ENCODE assay signal across 3 cellular contexts in genomic region chr2:111082659-111083058, GRCh38. TPM values are rescaled to one million over a fixed set of nuclear protein-coding genes. Genes with fewer than 3 reads are reported as not detected.
DNase-seq lines count a peak whose midpoint lies in the region; ATAC-seq, FAIRE-seq and TF ChIP-seq lines count a peak whose summit lies in the region.
"Not testable (repeated sequence)": the region's sequence is repeated elsewhere in the genome, so short reads cannot be mapped to it uniquely, and the experiment has no call there.

No MANE protein-coding gene starts in this region.

- H3K27me3 ChIP-seq in K562 (ENCODE audit: control insufficient read depth in 2 of 2, insufficient read depth in 2 of 2, low read length in 2 of 2): not testable (repeated sequence)

- 0% methylated on average over 1 of the region's 1 CpG for WGBS in K562 (ENCODE audit: insufficient coverage, low coverage, missing lambda C conversion rate)

- ATAC-seq in K562: not testable (repeated sequence)

- in situ Hi-C loops in K562 (cut with MboI): not testable (repeated sequence)

- not testable (repeated sequence) for H3K9me1 ChIP-seq in K562 (ENCODE audit: control insufficient read depth, insufficient read depth, low read length)

- not testable (repeated sequence) for H3K36me3 Mint-ChIP-seq in activated naive CD4-positive, alpha-beta T cell treated with anti-CD3 and anti-CD28 coated beads, Interleukin-2, amount 50 U/mL, for 24 hours

- POLR2A ChIA-PET in HEK293 (lab: Yijun Ruan, JAX): interaction anchor here (0.7 kb wide), 1 partner anchor 10 kb away, joined by 3 read pairs; no protein-coding TSS in a partner anchor
- POLR2A ChIA-PET in K562 (lab: Yijun Ruan, JAX): not testable (repeated sequence)

- H3K4me1 ChIP-seq in HEK293 (ENCODE audit: control insufficient read depth, insufficient read depth, low read length); K562 (replicated peaks in 1 of 2; ENCODE audit: control insufficient read depth in 2 of 2, insufficient read depth in 2 of 2, low read length in 2 of 2): not testable (repeated sequence)

- TF ChIP-seq POLR2A in K562 (conservative IDR thresholded peaks at IDR 0.05): not testable (repeated sequence)

- CTCF ChIA-PET in HEK293 (lab: Yijun Ruan, JAX); K562 (lab: Yijun Ruan, JAX; ENCODE audit: low intra/inter-chr PET ratio): not testable (repeated sequence)

- H4K20me1 ChIP-seq in K562 (replicated peaks; ENCODE audit: control insufficient read depth, insufficient read depth, low read length): not testable (repeated sequence)

- intact Hi-C loops in K562 (cut with micrococcal nuclease): not testable (repeated sequence)

- H3K4me3 ChIP-seq in HEK293 (ENCODE audit: low read depth, low read length); K562: not testable (repeated sequence)

- TF ChIP-seq RAD21 in K562 (CRISPR knock-in tag; conservative IDR thresholded peaks at IDR 0.05 in 1 of 2, IDR thresholded peaks at IDR 0.05 in 1 of 2): not testable (repeated sequence)

- TF ChIP-seq EP300 in K562 (IDR thresholded peaks at IDR 0.05; ENCODE audit: low read length): not testable (repeated sequence)

- H3K4me1 Mint-ChIP-seq in activated naive CD4-positive, alpha-beta T cell treated with anti-CD3 and anti-CD28 coated beads, Interleukin-2, amount 50 U/mL, for 24 hours: not testable (repeated sequence)

- not testable (repeated sequence) for BruUV-seq in K562 (replicated peaks; lab: Mats Ljungman, UMichigan)

- not testable (repeated sequence) for H3K27ac ChIP-seq in HEK293 (ENCODE audit: extremely low read depth, low read depth, low read length); K562 (ENCODE audit: extremely low read depth, low read depth, low read length)

- H3K27ac Mint-ChIP-seq in activated naive CD4-positive, alpha-beta T cell treated with anti-CD3 and anti-CD28 coated beads, Interleukin-2, amount 50 U/mL, for 24 hours: peak overlapping the region; percentile 56

- not testable (repeated sequence) for H3K4me3 Mint-ChIP-seq in activated naive CD4-positive, alpha-beta T cell treated with anti-CD3 and anti-CD28 coated beads, Interleukin-2, amount 50 U/mL, for 24 hours

- H3K36me3 ChIP-seq in HEK293 (ENCODE audit: control insufficient read depth in 2 of 2, insufficient read depth in 1 of 2, low read length in 2 of 2); K562 (ENCODE audit: control insufficient read depth, insufficient read depth, low read length): not testable (repeated sequence)

- TF ChIP-seq CTCF in HEK293 (tag by site-specific recombination; IDR thresholded peaks at IDR 0.05); K562 (IDR thresholded peaks at IDR 0.05 in 2 of 3, conservative IDR thresholded peaks at IDR 0.05 in 1 of 3; ENCODE audit: insufficient read depth in 2 of 3, low read depth in 1 of 3, low read length in 3 of 3): not testable (repeated sequence)

- not testable (repeated sequence) for H2AFZ ChIP-seq in K562 (ENCODE audit: low read depth, low read length)

- peaks cover 37% of the 10 kb centered on the region for H3K27me3 Mint-ChIP-seq in activated naive CD4-positive, alpha-beta T cell treated with anti-CD3 and anti-CD28 coated beads, Interleukin-2, amount 50 U/mL, for 24 hours

- not testable (repeated sequence) for DNase-seq in K562 (ENCODE audit: extremely low read depth in 1 of 4, low spot score in 3 of 4)

- not testable (repeated sequence) for H3K9me3 Mint-ChIP-seq in activated naive CD4-positive, alpha-beta T cell treated with anti-CD3 and anti-CD28 coated beads, Interleukin-2, amount 50 U/mL, for 24 hours

- not testable (repeated sequence) for H3K9ac ChIP-seq in K562 (ENCODE audit: insufficient read depth in 1 of 2, low read depth in 2 of 2, low read length in 2 of 2)

- not testable (repeated sequence) for FAIRE-seq in K562 (lab: Jason Lieb, UNC)

- H3K4me2 ChIP-seq in K562 (ENCODE audit: insufficient read depth, low read length): not testable (repeated sequence)

- not testable (repeated sequence) for H3K79me2 ChIP-seq in K562 (ENCODE audit: control insufficient read depth, insufficient read depth, low read length)

- not testable (repeated sequence) for H3K9me3 ChIP-seq in HEK293 (ENCODE audit: control insufficient read depth, insufficient read depth, low read depth, low read length); K562 (replicated peaks; ENCODE audit: control insufficient read depth, insufficient read depth, low read depth, low read length)

TF ChIP-seq in HEK293, 187 proteins besides CTCF, POLR2A, EP300 and RAD21:
- peak; percentile 54; the same call in 1 of the 2 replicates for TF ChIP-seq ZNF146 (tag by site-specific recombination; IDR thresholded peaks at IDR 0.05)

TF ChIP-seq in K562, 482 proteins besides CTCF, POLR2A, EP300 and RAD21:
- TF ChIP-seq ZNF146 (CRISPR knock-in tag; IDR thresholded peaks at IDR 0.05; ENCODE audit: unreplicated experiment): peak; percentile 70

RNA-seq across cellular contexts. Expression of gene BCL2L11, which starts 38.1 kb away (rescaled TPM):
- 12.1 and 19.1 TPM in 2 replicates for total RNA-seq in K562 (2011; cell fraction: chromatin; rRNA removed; ENCODE audit: low replicate concordance)
- total RNA-seq in K562 (2011; cell fraction: nucleolus; rRNA removed): 6.2 and 6.7 TPM in 2 replicates
- 13.1 and 30.2 TPM in 2 replicates for total RNA-seq in K562 (2011; cell fraction: nucleoplasm; rRNA removed)
- total RNA-seq in K562 (2014; rRNA removed) (4.5 and 6.4 TPM in 2 replicates), K562 (2014; rRNA removed; fragmentation: Illumina TruSeq; extraction: Trizol) (5.0 TPM in 2 replicates), K562 (2015; rRNA removed; fragmentation: Illumina TruSeq; extraction: Trizol) (6.1 and 7.2 TPM in 2 replicates), K562 (2021) (16.1 and 18.8 TPM in 2 replicates)
- polyA plus RNA-seq in K562 (2011; rRNA removed) (3.1 and 6.4 TPM in 2 replicates), K562 (2014; fragmentation: Illumina TruSeq; extraction: Trizol) (15.3 and 16.5 TPM in 2 replicates), K562 (2014; fragmentation: Nextera tagmentation; extraction: Ambion mirVana) (1 to 10 TPM; 2.2 to 2.5 TPM), K562 (2014; rRNA removed) (8.1 and 8.8 TPM in 2 replicates)
- 4.7 and 6.0 TPM in 2 replicates for polyA plus RNA-seq in K562 (2011; cell fraction: cytosol; rRNA removed)
- 8.6 and 12.0 TPM in 2 replicates for polyA plus RNA-seq in K562 (2011; cell fraction: nucleus; rRNA removed)
- 11.4 TPM in 2 replicates for polyA plus RNA-seq in K562 (2012)
- 3.4 and 6.3 TPM in 2 replicates for polyA minus RNA-seq in K562 (2011; rRNA and poly(A)+ RNA removed)
- 6.0 and 9.8 TPM in 2 replicates for polyA minus RNA-seq in K562 (2011; cell fraction: cytosol; rRNA and poly(A)+ RNA removed)
- 6.9 and 13.4 TPM in 2 replicates for polyA minus RNA-seq in K562 (2011; cell fraction: nucleus; rRNA and poly(A)+ RNA removed)
